8 cellular contexts compared by ENCODE assay signal in genomic region chr19:7533925-7534480, GRCh38. TPM values are rescaled to one million over a fixed set of nuclear protein-coding genes. Genes with fewer than 3 reads are reported as not detected.
DNase-seq lines count a peak whose midpoint lies in the region; ATAC-seq and TF ChIP-seq lines count a peak whose summit lies in the region.

No MANE protein-coding gene starts in this region.

- POLR2A ChIA-PET in RWPE1 (lab: Yijun Ruan, JAX; ENCODE audit: low non-redundant PET): interaction anchor here (1.0 kb wide), 1 partner anchor 12 kb away, joined by 11 read pairs; no protein-coding TSS in a partner anchor

- H3K27ac Mint-ChIP-seq in natural killer cell treated with Interleukin-12 subunit alpha and Interleukin-12 subunit beta and Interleukin-15 and Interleukin-18, amount 100 ng/mL, for 72 hours: peak overlapping the region; percentile 80 to 92
- H3K27ac Mint-ChIP-seq in stimulated activated naive B cell treated with anti-CD40 and anti-IgM and Interleukin-4, amounts not matched to agents 10 μg/mL and 1 μg/mL and 100 μg/mL, for 72 hours: peak overlapping the region; percentile 98

- H3K36me3 Mint-ChIP-seq in natural killer cell treated with Interleukin-12 subunit alpha and Interleukin-12 subunit beta and Interleukin-15 and Interleukin-18, amount 100 ng/mL, for 72 hours: peaks cover 9% of the 10 kb centered on the region
- H3K36me3 Mint-ChIP-seq in stimulated activated naive B cell treated with anti-CD40 and anti-IgM and Interleukin-4, amounts not matched to agents 10 μg/mL and 1 μg/mL and 100 μg/mL, for 72 hours: peaks cover 25 to 34% of the 10 kb centered on the region in 2 donors

- peak; percentile 93 for DNase-seq in GM03348 (ENCODE audit: low spot score)
- DNase-seq in Kasumi-1 (lab: John Stamatoyannopoulos, UW): peak; percentile 32 to 48
- peak; percentile 76 for DNase-seq in RWPE1 (ENCODE audit: low spot score)
- peak; percentile 96 for DNase-seq in activated effector memory CD4-positive, alpha-beta T cell treated with anti-CD3 and anti-CD28 coated beads, Interleukin-2, amount 50 U/mL, for 16 hours
- peak; percentile 90 for DNase-seq in fibroblast of pulmonary artery (ENCODE audit: low read depth)
- DNase-seq in natural killer cell treated with Interleukin-12 subunit alpha and Interleukin-12 subunit beta and Interleukin-15 and Interleukin-18, amount 100 ng/mL, for 72 hours (ENCODE audit: low spot score): peak; percentile 86
- DNase-seq in stimulated activated naive B cell treated with anti-CD40 and anti-IgM and Interleukin-4, amounts not matched to agents 10 μg/mL and 1 μg/mL and 100 μg/mL, for 72 hours: peak; percentile 69

- TF ChIP-seq CTCF in RWPE1 (conservative IDR thresholded peaks at IDR 0.05; ENCODE audit: low read depth): no peak
- TF ChIP-seq CTCF in fibroblast of pulmonary artery (IDR thresholded peaks at IDR 0.05; ENCODE audit: low read length, missing control alignments): no peak

- H3K27me3 Mint-ChIP-seq in natural killer cell treated with Interleukin-12 subunit alpha and Interleukin-12 subunit beta and Interleukin-15 and Interleukin-18, amount 100 ng/mL, for 72 hours: no peaks in the 10 kb centered on the region
- no peaks in the 10 kb centered on the region for H3K27me3 Mint-ChIP-seq in stimulated activated naive B cell treated with anti-CD40 and anti-IgM and Interleukin-4, amounts not matched to agents 10 μg/mL and 1 μg/mL and 100 μg/mL, for 72 hours

- CTCF ChIA-PET in RWPE1 (lab: Yijun Ruan, JAX): interaction anchor here (1.2 kb wide), 1 partner anchor 13 kb away, joined by 3 read pairs; no protein-coding TSS in a partner anchor

- H3K9me3 Mint-ChIP-seq in natural killer cell treated with Interleukin-12 subunit alpha and Interleukin-12 subunit beta and Interleukin-15 and Interleukin-18, amount 100 ng/mL, for 72 hours: no peaks in the 10 kb centered on the region
- no peaks in the 10 kb centered on the region for H3K9me3 Mint-ChIP-seq in stimulated activated naive B cell treated with anti-CD40 and anti-IgM and Interleukin-4, amounts not matched to agents 10 μg/mL and 1 μg/mL and 100 μg/mL, for 72 hours

- H3K27ac ChIP-seq in RWPE1: peak overlapping the region; percentile 84

- H3K4me1 Mint-ChIP-seq in natural killer cell treated with Interleukin-12 subunit alpha and Interleukin-12 subunit beta and Interleukin-15 and Interleukin-18, amount 100 ng/mL, for 72 hours (ENCODE audit: low read depth in 2 of 2): peaks cover 21 to 22% of the 10 kb centered on the region in 2 donors
- H3K4me1 Mint-ChIP-seq in stimulated activated naive B cell treated with anti-CD40 and anti-IgM and Interleukin-4, amounts not matched to agents 10 μg/mL and 1 μg/mL and 100 μg/mL, for 72 hours: peaks cover 19 to 38% of the 10 kb centered on the region in 2 donors

- peak overlapping the region; percentile 99 for H3K4me3 Mint-ChIP-seq in natural killer cell treated with Interleukin-12 subunit alpha and Interleukin-12 subunit beta and Interleukin-15 and Interleukin-18, amount 100 ng/mL, for 72 hours
- H3K4me3 Mint-ChIP-seq in stimulated activated naive B cell treated with anti-CD40 and anti-IgM and Interleukin-4, amounts not matched to agents 10 μg/mL and 1 μg/mL and 100 μg/mL, for 72 hours: peak overlapping the region; percentile 98 to 99

- peak overlapping the region; percentile 93 for H3K4me3 ChIP-seq in fibroblast of pulmonary artery (replicated peaks; ENCODE audit: low read depth, low read length)

- ATAC-seq in natural killer cell treated with Interleukin-12 subunit alpha and Interleukin-12 subunit beta and Interleukin-15 and Interleukin-18, amount 100 ng/mL, for 72 hours: peak; percentile 65 to 77
- ATAC-seq in stimulated activated naive B cell treated with anti-CD40 and anti-IgM and Interleukin-4, amounts not matched to agents 10 μg/mL and 1 μg/mL and 100 μg/mL, for 72 hours (replicated peaks): peak; percentile 55 to 59
- no peak for ATAC-seq in GM18867 (IDR thresholded peaks at IDR 0.05; ENCODE audit: unreplicated experiment)

RNA-seq across cellular contexts. Expression of gene PNPLA6, which starts 1.5 kb away (rescaled TPM):
- 100 to 1,000 TPM; 259 to 369 TPM for total RNA-seq in natural killer cell treated with Interleukin-12 subunit alpha and Interleukin-12 subunit beta and Interleukin-15 and Interleukin-18, amount 100 ng/mL, for 72 hours

RNA-seq across cellular contexts. Expression of gene MCOLN1, which starts 11.6 kb away (rescaled TPM):
- 10 to 100 TPM; 26.0 to 41.2 TPM for total RNA-seq in natural killer cell treated with Interleukin-12 subunit alpha and Interleukin-12 subunit beta and Interleukin-15 and Interleukin-18, amount 100 ng/mL, for 72 hours

RNA-seq across cellular contexts. Expression of gene ZNF358, which starts 18.1 kb away (rescaled TPM):
- total RNA-seq in natural killer cell treated with Interleukin-12 subunit alpha and Interleukin-12 subunit beta and Interleukin-15 and Interleukin-18, amount 100 ng/mL, for 72 hours: 10 to 100 TPM; 10.2 to 15.6 TPM

RNA-seq across cellular contexts. Expression of gene PEX11G, which starts 45.2 kb away (rescaled TPM):
- total RNA-seq in natural killer cell treated with Interleukin-12 subunit alpha and Interleukin-12 subunit beta and Interleukin-15 and Interleukin-18, amount 100 ng/mL, for 72 hours: 1 to 10 TPM; 1.2 to 1.4 TPM

Comparison
In these comparisons a context has a peak if more than half of its experiments do, and no peak if none do; other contexts are left out.
1. DNase-seq: peak in every context shown above with its lines; median percentile 96 in activated effector memory CD4-positive, alpha-beta T cell treated with anti-CD3 and anti-CD28 coated beads, Interleukin-2, amount 50 U/mL, for 16 hours; 93 in GM03348; 90 in fibroblast of pulmonary artery; 86 in natural killer cell treated with Interleukin-12 subunit alpha and Interleukin-12 subunit beta and Interleukin-15 and Interleukin-18, amount 100 ng/mL, for 72 hours; 76 in RWPE1; 69 in stimulated activated naive B cell treated with anti-CD40 and anti-IgM and Interleukin-4, amounts not matched to agents 10 μg/mL and 1 μg/mL and 100 μg/mL, for 72 hours; 40 in Kasumi-1.